Comparison of ENCODE assay signal across 35 cellular contexts in genomic region chr18:22860807-22861206, GRCh38.
"Had no signal": no experiment of that assay in that cellular context is flagged by ENCODE, and none has a peak within 500 bp of the region (broad histone marks: within the 10 kb centered on the region; RNA-seq: fewer than 3 reads in every experiment).

No MANE protein-coding gene starts in this region.

- H3K4me3 ChIP-seq: MG63 had no signal

- DNase-seq: Karpas-422, Kasumi-1, MG63, MM.1S, MV-4-11, NCI-H1048, NCI-H1092, NCI-H1092 treated with DMSO at 0.1 percent for 48 hours, NCI-H1105, NCI-H1105 treated with DMSO at 0.1 percent for 48 hours, NCI-H1417, NCI-H1417 treated with DMSO at 0.1 percent for 48 hours, NCI-H1436, NCI-H1436 treated with DMSO at 0.1 percent for 48 hours, NCI-H146, NCI-H1694, NCI-H1694 treated with DMSO at 0.1 percent for 48 hours, NCI-H187, NCI-H187 treated with DMSO at 0.1 percent for 48 hours, NCI-H1930, NCI-H2029, NCI-H2029 treated with DMSO at 0.1 percent for 48 hours, NCI-H2081, NCI-H2081 treated with DMSO at 0.1 percent for 48 hours, NCI-H2171, NCI-H2171 treated with DMSO at 0.1 percent for 48 hours, NCI-H2227 treated with DMSO at 0.1 percent for 48 hours, NCI-H226, NCI-H345, NCI-H446, NCI-H446 treated with DMSO at 0.1 percent for 48 hours, NCI-H510A, NCI-H510A treated with DMSO at 0.1 percent for 48 hours, NCI-H524 treated with DMSO at 0.1 percent for 48 hours, NCI-H526 had no signal

- H3K9me3 ChIP-seq: MG63 had no signal

- H3K36me3 ChIP-seq: MG63 had no signal
